Comparison of ENCODE assay signal across 21 cellular contexts in the genomic region with DNA sequence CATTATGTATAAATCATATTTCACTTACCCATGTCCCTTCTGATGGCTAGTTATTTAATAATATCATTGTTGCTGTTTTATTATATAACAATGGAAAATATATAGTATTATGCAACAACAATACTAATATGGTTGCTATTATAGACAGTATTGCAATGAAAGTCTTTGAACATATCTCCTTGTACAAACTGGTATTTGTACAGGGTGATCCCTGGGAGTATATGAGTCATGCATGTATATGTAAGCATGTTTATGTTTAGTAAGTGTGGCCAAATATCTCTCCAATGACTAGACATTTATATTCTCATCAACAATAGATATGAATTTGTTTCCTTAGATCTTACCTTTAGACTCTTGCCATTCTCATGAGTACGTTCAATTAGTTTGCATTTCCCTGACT. TPM values are rescaled to one million over a fixed set of nuclear protein-coding genes. Genes with fewer than 3 reads are reported as not detected.
A peak's percentile ranks its signal among the peaks of the same experiment; 100 is the strongest.
DNase-seq lines count a peak whose midpoint lies in the region; ATAC-seq and TF ChIP-seq lines count a peak whose summit lies in the region.
"Had no signal": no experiment of that assay in that cellular context is flagged by ENCODE, and none has a peak within 500 bp of the region (broad histone marks: within the 10 kb centered on the region; RNA-seq: fewer than 3 reads in every experiment).

No MANE protein-coding gene starts in this region.

- H3K4me2 ChIP-seq in GM23248 (ENCODE audit: unreplicated experiment): no peak overlapping the region

- peaks cover 3% of the 10 kb centered on the region for H3K4me1 Mint-ChIP-seq in T-helper 17 cell
- H3K4me1 Mint-ChIP-seq: activated CD4-positive, alpha-beta T cell treated with anti-CD3 and anti-CD28 coated beads, Interleukin-2, amount 10 ng/mL, durations not matched to agents 7 days and 5 days; endodermal cell; immature natural killer cell had no signal

- H3K4me3 Mint-ChIP-seq in T-helper 17 cell: no peak overlapping the region
- H3K4me3 Mint-ChIP-seq: activated CD4-positive, alpha-beta T cell treated with anti-CD3 and anti-CD28 coated beads, Interleukin-2, amount 10 ng/mL, durations not matched to agents 7 days and 5 days; endodermal cell; immature natural killer cell had no signal

- no peak overlapping the region for H3K9ac ChIP-seq in GM23248

- H3K36me3 ChIP-seq in GM23248 (ENCODE audit: low read depth): no peaks in the 10 kb centered on the region
- no peaks in the 10 kb centered on the region for H3K36me3 ChIP-seq in RWPE2 (ENCODE audit: low read depth)
- H3K36me3 ChIP-seq: BE2C, heart left ventricle, ovary, vagina had no signal

- peak; percentile 77 for ATAC-seq in RWPE2 (ENCODE audit: low read depth)
- ATAC-seq in esophagus mucosa: peak; percentile 63
- ATAC-seq in T-helper 17 cell: no peak
- no peak for ATAC-seq in GM21367 (IDR thresholded peaks at IDR 0.05; ENCODE audit: unreplicated experiment)
- ATAC-seq: heart left ventricle had no signal

- H3K4me3 ChIP-seq in GM23248 (no peak overlapping the region), RWPE2 (ENCODE audit: severe bottlenecking) (no peak overlapping the region), skeletal muscle cell (ENCODE audit: low read depth, low read length) (no peak overlapping the region)
- H3K4me3 ChIP-seq: heart left ventricle, lung, ovary, skin epidermis, vagina had no signal

- 92 to 97% methylated on average over 1 of the region's 1 CpG for WGBS in GM23248 (ENCODE audit: low coverage in 1 of 2, low lambda C conversion rate in 2 of 2, missing lambda C conversion rate in 2 of 2), 2 experiments

- no peaks in the 10 kb centered on the region for H3K27me3 ChIP-seq in GM23248 (replicated peaks; ENCODE audit: insufficient read depth)
- H3K27me3 ChIP-seq in RWPE2 (ENCODE audit: insufficient read depth, poor library complexity, severe bottlenecking): no peaks in the 10 kb centered on the region
- H3K27me3 ChIP-seq: BE2C, heart left ventricle, ovary, vagina had no signal

- no peak overlapping the region for H2AFZ ChIP-seq in GM23248

- peaks cover 7% of the 10 kb centered on the region; the same call in 1 of the 2 replicates for H3F3A ChIP-seq in GM23248 (ENCODE audit: insufficient read depth)

- no peaks in the 10 kb centered on the region for H4K20me1 ChIP-seq in GM23248 (ENCODE audit: insufficient read depth)

- no peak for TF ChIP-seq CTCF in RWPE2 (IDR thresholded peaks at IDR 0.05; ENCODE audit: poor library complexity, severe bottlenecking)

- no peak overlapping the region for H3K27ac Mint-ChIP-seq in T-helper 17 cell
- H3K27ac Mint-ChIP-seq: activated CD4-positive, alpha-beta T cell treated with anti-CD3 and anti-CD28 coated beads, Interleukin-2, amount 10 ng/mL, durations not matched to agents 7 days and 5 days; endodermal cell; immature natural killer cell had no signal

- in situ Hi-C loops in GM23248 (cut with MboI): no loop called here

- peaks cover 7% of the 10 kb centered on the region for H3K36me3 Mint-ChIP-seq in T-helper 17 cell (ENCODE audit: low read depth)

- H3K4me1 ChIP-seq in GM23248 (ENCODE audit: insufficient read depth) (peaks cover 25% of the 10 kb centered on the region), RWPE2 (ENCODE audit: insufficient read depth, poor library complexity, severe bottlenecking) (peaks cover 21% of the 10 kb centered on the region)
- H3K4me1 ChIP-seq: BE2C, heart left ventricle, vagina had no signal

- H3K9me3 ChIP-seq in GM23248 (ENCODE audit: low read depth): no peaks in the 10 kb centered on the region
- no peaks in the 10 kb centered on the region for H3K9me3 ChIP-seq in RWPE2 (ENCODE audit: severe bottlenecking)
- H3K9me3 ChIP-seq in T-helper 17 cell (ENCODE audit: control insufficient read depth, low read length, poor library complexity, severe bottlenecking): no peaks in the 10 kb centered on the region
- H3K9me3 ChIP-seq: BE2C, heart left ventricle, ovary, vagina had no signal

- DNase-seq in GM23248 (peak; percentile 54), RWPE2 (ENCODE audit: low spot score) (no peak), skeletal muscle cell (ENCODE audit: low read depth) (peak; percentile 70), substantia nigra (lab: John Stamatoyannopoulos, UW) (no peak), T-helper 17 cell (no peak)
- DNase-seq: activated CD4-positive, alpha-beta T cell treated with anti-CD3 and anti-CD28 coated beads, Interleukin-2, amount 10 ng/mL, durations not matched to agents 7 days and 5 days; activated gamma-delta T cell; amygdala; BE2C; endodermal cell; heart left ventricle; immature natural killer cell; ovary; stimulated activated CD8-positive, alpha-beta memory T cell treated with anti-CD3 and anti-CD28 coated beads, Interleukin-4, amount 100 ng/mL, for 48 hours had no signal

- no peaks in the 10 kb centered on the region for H3K79me2 ChIP-seq in GM23248 (ENCODE audit: insufficient read depth)

- H3K9me2 ChIP-seq in GM23248 (ENCODE audit: insufficient read depth): no peaks in the 10 kb centered on the region

- H3K27ac ChIP-seq in GM23248 (no peak overlapping the region), RWPE2 (ENCODE audit: poor library complexity, severe bottlenecking) (no peak overlapping the region), substantia nigra (ENCODE audit: low read depth, low read length, poor library complexity, severe bottlenecking) (no peak overlapping the region)
- H3K27ac ChIP-seq: heart left ventricle, ovary, skin epidermis, vagina had no signal

- H3K27me3 Mint-ChIP-seq in T-helper 17 cell: no peaks in the 10 kb centered on the region
- H3K27me3 Mint-ChIP-seq: activated CD4-positive, alpha-beta T cell treated with anti-CD3 and anti-CD28 coated beads, Interleukin-2, amount 10 ng/mL, durations not matched to agents 7 days and 5 days had no signal

RNA-seq across cellular contexts. Expression of a gene that starts 55.9 kb away (rescaled TPM):
- not detected in 2 replicates for total RNA-seq in GM23248 (2014; rRNA removed; shearing (Covaris generic))
- polyA plus RNA-seq in GM23248 (2016; fragmentation: Nextera tagmentation; extraction: Ambion mirVana): not detected in 2 replicates
- total RNA-seq in esophagus mucosa: not detected
- total RNA-seq in T-helper 17 cell: not detected
- total RNA-seq: activated CD4-positive, alpha-beta T cell treated with anti-CD3 and anti-CD28 coated beads, Interleukin-2, amount 10 ng/mL, durations not matched to agents 7 days and 5 days; endodermal cell; lung; NCI-H460; subcutaneous adipose tissue had no signal
- polyA plus RNA-seq: heart left ventricle had no signal

Comparison
In these comparisons a context has a peak if more than half of its experiments do, and no peak if none do; other contexts are left out.
1. DNase-seq: peak in GM23248 (single experiment) and skeletal muscle cell (single experiment); none in RWPE2 (single experiment), substantia nigra (0 of 49) and T-helper 17 cell (0 of 3).
2. ATAC-seq: peak in RWPE2 (single experiment) and esophagus mucosa (single experiment); none in T-helper 17 cell (single experiment) and GM21367 (single experiment).